Comparison of ENCODE assay signal across 24 cellular contexts in the genomic region with DNA sequence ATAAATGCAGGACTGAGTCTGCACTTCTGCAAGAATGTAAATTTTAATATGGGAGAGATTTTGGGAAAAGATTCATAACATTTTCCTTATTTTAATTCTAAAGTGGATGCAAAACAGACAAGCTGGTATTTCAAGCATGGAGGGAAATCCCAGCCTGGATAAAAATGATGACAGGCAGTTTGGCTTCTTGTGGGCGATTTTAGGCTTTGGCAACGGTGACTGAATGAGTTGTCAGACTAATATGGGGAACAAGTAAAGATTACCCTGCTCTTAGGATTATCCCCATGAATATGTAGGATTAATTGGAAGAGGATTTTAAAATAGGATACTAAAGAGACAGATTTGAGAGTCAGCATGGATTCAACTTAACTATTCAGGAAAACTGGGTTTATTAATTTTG.
"Had no signal": no experiment of that assay in that cellular context is flagged by ENCODE, and none has a peak within 500 bp of the region (broad histone marks: within the 10 kb centered on the region; RNA-seq: fewer than 3 reads in every experiment).

No MANE protein-coding gene starts in this region.

- H3K27ac ChIP-seq: adrenal gland, brain microvascular endothelial cell, foreskin keratinocyte, left lung, lower lobe of right lung, right lobe of liver, thoracic aorta had no signal

- DNase-seq: activated CD4-positive, alpha-beta T cell treated with anti-CD3 and anti-CD28 coated beads for 48 hours; activated CD4-positive, alpha-beta T cell treated with anti-CD3 and anti-CD28 coated beads, Interleukin-2, amount 50 U/mL, for 48 hours; activated CD8-positive, alpha-beta memory T cell treated with anti-CD3 and anti-CD28 coated beads for 24 hours; activated effector memory CD4-positive, alpha-beta T cell treated with Interleukin-2 at 50 U/mL for 16 hours; activated naive CD4-positive, alpha-beta T cell treated with Interleukin-2 at 50 U/mL for 16 hours; activated naive CD8-positive, alpha-beta T cell treated with anti-CD3 and anti-CD28 coated beads for 36 hours; adrenal gland; aorta; brain microvascular endothelial cell; cortex of kidney; foreskin keratinocyte; left lung; lower lobe of right lung; mesenchymal stem cell; natural killer cell; posterior cingulate gyrus; right lobe of liver; stimulated activated CD4-positive, alpha-beta T cell treated with anti-CD3 and anti-CD28 coated beads, Interleukin-4, amount 100 ng/mL, for 24 hours; T-helper 1 cell; trophoblast cell had no signal

- H3K9me3 ChIP-seq: adrenal gland, left lung, lower lobe of right lung, right lobe of liver, thoracic aorta had no signal

- ATAC-seq: foreskin keratinocyte; left lung; lower lobe of right lung; natural killer cell; stimulated activated effector memory CD8-positive, alpha-beta T cell treated with anti-CD3 and anti-CD28 coated beads, Interleukin-12 subunit alpha, Interleukin-12 subunit beta, amount 100 ng/mL, for 72 hours had no signal

- H3K4me1 ChIP-seq: foreskin keratinocyte, left lung, right lobe of liver had no signal

- H3K36me3 Mint-ChIP-seq: activated naive CD8-positive, alpha-beta T cell treated with anti-CD3 and anti-CD28 coated beads for 36 hours; natural killer cell; stimulated activated effector memory CD8-positive, alpha-beta T cell treated with anti-CD3 and anti-CD28 coated beads, Interleukin-12 subunit alpha, Interleukin-12 subunit beta, amount 100 ng/mL, for 72 hours had no signal

- H3K27me3 ChIP-seq: adrenal gland, brain microvascular endothelial cell, foreskin keratinocyte, left lung, right lobe of liver had no signal

- H3K36me3 ChIP-seq: adrenal gland, brain microvascular endothelial cell, left lung, right lobe of liver, thoracic aorta had no signal

- H3K9me3 Mint-ChIP-seq: activated naive CD8-positive, alpha-beta T cell treated with anti-CD3 and anti-CD28 coated beads for 36 hours; natural killer cell; stimulated activated effector memory CD8-positive, alpha-beta T cell treated with anti-CD3 and anti-CD28 coated beads, Interleukin-12 subunit alpha, Interleukin-12 subunit beta, amount 100 ng/mL, for 72 hours; stimulated activated naive CD8-positive, alpha-beta T cell treated with anti-CD3 and anti-CD28 coated beads, Interleukin-15, Interleukin-2, amounts not matched to agents 100 ng/mL and 50 ng/mL, for 24 hours had no signal

- H3K27ac Mint-ChIP-seq: activated naive CD8-positive, alpha-beta T cell treated with anti-CD3 and anti-CD28 coated beads for 36 hours; natural killer cell; stimulated activated effector memory CD8-positive, alpha-beta T cell treated with anti-CD3 and anti-CD28 coated beads, Interleukin-12 subunit alpha, Interleukin-12 subunit beta, amount 100 ng/mL, for 72 hours; stimulated activated naive CD8-positive, alpha-beta T cell treated with anti-CD3 and anti-CD28 coated beads, Interleukin-15, Interleukin-2, amounts not matched to agents 100 ng/mL and 50 ng/mL, for 24 hours had no signal

- H3K4me3 ChIP-seq: adrenal gland, left lung, lower lobe of right lung, right lobe of liver, skin epidermis, thoracic aorta had no signal
